Comparison of ENCODE assay signal across 17 cellular contexts in the genomic region with DNA sequence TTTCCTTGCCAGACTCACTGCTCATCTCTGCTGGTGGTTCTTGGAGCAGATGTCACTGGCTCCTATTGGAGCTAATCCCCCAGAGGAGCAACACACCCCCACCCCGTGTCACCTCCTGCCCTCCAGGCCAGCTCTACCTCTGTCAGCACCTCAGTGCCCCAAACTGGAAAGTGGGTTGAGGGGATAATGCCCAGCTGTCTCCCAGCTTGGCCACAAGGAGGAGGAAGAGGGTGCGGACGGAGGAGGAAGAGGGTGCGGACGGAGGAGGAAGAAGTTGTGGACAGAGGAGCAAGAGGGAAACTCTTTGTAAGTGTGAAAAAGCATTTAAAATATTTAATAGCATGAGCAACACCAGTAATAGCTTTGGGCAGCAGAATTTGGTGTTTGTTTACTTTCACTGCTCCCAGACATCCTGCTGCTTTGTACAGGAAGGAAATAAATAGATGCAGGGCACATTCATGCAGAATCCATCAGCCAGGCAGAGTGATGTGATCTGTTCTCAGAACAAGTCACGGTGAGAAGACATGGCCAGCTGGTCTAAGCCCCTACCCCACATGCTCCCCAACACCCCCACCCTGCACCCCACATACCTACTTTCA.
DNase-seq lines count a peak whose midpoint lies in the region; ATAC-seq and TF ChIP-seq lines count a peak whose summit lies in the region.
"Had no signal": no experiment of that assay in that cellular context is flagged by ENCODE, and none has a peak within 500 bp of the region (broad histone marks: within the 10 kb centered on the region; RNA-seq: fewer than 3 reads in every experiment).

No MANE protein-coding gene starts in this region.

- H4K20me1 ChIP-seq in DND-41 (ENCODE audit: insufficient read depth, low read length): no peaks in the 10 kb centered on the region
- no peaks in the 10 kb centered on the region for H4K20me1 ChIP-seq in Loucy (ENCODE audit: insufficient read depth, low read length, poor library complexity, severe bottlenecking)

- ATAC-seq in DND-41 (ENCODE audit: insufficient read depth, low read depth) (no peak), HG03039 (IDR thresholded peaks at IDR 0.05; ENCODE audit: unreplicated experiment) (no peak)
- ATAC-seq: left colon had no signal

- H3K4me1 Mint-ChIP-seq in osteocyte (ENCODE audit: unreplicated experiment): peaks cover 29% of the 10 kb centered on the region

- no peaks in the 10 kb centered on the region for H3K36me3 Mint-ChIP-seq in osteocyte (ENCODE audit: unreplicated experiment)

- no peaks in the 10 kb centered on the region for H3K27me3 Mint-ChIP-seq in osteocyte (ENCODE audit: unreplicated experiment)

- no peak overlapping the region for H3K4me3 Mint-ChIP-seq in osteocyte (ENCODE audit: unreplicated experiment)

- no peak for TF ChIP-seq EP300 in stomach (IDR thresholded peaks at IDR 0.05)

- H3K27me3 ChIP-seq in DND-41 (ENCODE audit: insufficient read depth, low read length, poor library complexity) (no peaks in the 10 kb centered on the region), Loucy (ENCODE audit: insufficient read depth, low read length, poor library complexity, severe bottlenecking) (no peaks in the 10 kb centered on the region), stomach (peaks cover 0 to 8% (median 4%) of the 10 kb centered on the region in 3 donors)
- H3K27me3 ChIP-seq: Peyer's patch, sigmoid colon had no signal

- H3K4me2 ChIP-seq in DND-41 (ENCODE audit: insufficient read depth, low read length): no peak overlapping the region
- H3K4me2 ChIP-seq in Loucy (ENCODE audit: low read depth, low read length, poor library complexity, severe bottlenecking): peak overlapping the region; percentile 38

- TF ChIP-seq POLR2A in stomach (IDR thresholded peaks at IDR 0.05): no peak

- 63 to 79% (median 66%) methylated on average over 6 of the region's 6 CpGs for WGBS in stomach, 5 donors

- no peak overlapping the region for H3K4me3 ChIP-seq in DND-41 (ENCODE audit: low read depth in 1 of 2, low read length in 2 of 2)
- peak overlapping the region; percentile 3 for H3K4me3 ChIP-seq in Loucy (ENCODE audit: low read length, poor library complexity, severe bottlenecking)
- H3K4me3 ChIP-seq in stomach: no peak overlapping the region
- H3K4me3 ChIP-seq: Peyer's patch, sigmoid colon had no signal

- TF ChIP-seq CTCF in DND-41 (IDR thresholded peaks at IDR 0.05; ENCODE audit: borderline replicate concordance, extremely low read depth, low read length, poor library complexity, severe bottlenecking) (peak; percentile 9), Loucy (conservative IDR thresholded peaks at IDR 0.05; ENCODE audit: low read length) (peak; percentile 26; the same call in 1 of the 2 replicates), osteocyte (IDR thresholded peaks at IDR 0.05) (no peak), stomach (IDR thresholded peaks at IDR 0.05) (no peak)

- H2AFZ ChIP-seq in DND-41 (ENCODE audit: low read depth, low read length): no peak overlapping the region
- H2AFZ ChIP-seq in Loucy (ENCODE audit: low read length): no peak overlapping the region

- H3K27ac Mint-ChIP-seq in osteocyte (ENCODE audit: unreplicated experiment): no peak overlapping the region

- H3K36me3 ChIP-seq in DND-41 (ENCODE audit: insufficient read depth, low read length): no peaks in the 10 kb centered on the region
- no peaks in the 10 kb centered on the region for H3K36me3 ChIP-seq in Loucy (ENCODE audit: insufficient read depth, low read length)
- no peaks in the 10 kb centered on the region for H3K36me3 ChIP-seq in stomach
- H3K36me3 ChIP-seq: Peyer's patch, sigmoid colon had no signal

- intact Hi-C loops in stomach (cut with DNase I; ENCODE audit: low total_unique reads): no loop called here

- DNase-seq in DND-41 (no peak), cerebellum (ENCODE audit: low spot score) (peak; percentile 60), lung microvascular endothelial cell (ENCODE audit: low read depth in 2 of 2) (peak; percentile 67 to 74), osteocyte (ENCODE audit: extremely low spot score, unreplicated experiment) (no peak), stomach (no peak), NCI-H1417 (lab: John Stamatoyannopoulos, UW) (no peak)
- DNase-seq: effector memory CD4-positive, alpha-beta T cell; foreskin melanocyte; KG1; left colon; NCI-H1092 treated with DMSO at 0.1 percent for 48 hours; occipital lobe; Peyer's patch; sigmoid colon; stimulated activated CD4-positive, alpha-beta T cell treated with anti-CD3 and anti-CD28 coated beads, Interleukin-2, amount 100 ng/mL, for 24 hours had no signal

- no peaks in the 10 kb centered on the region for H3K9me2 ChIP-seq in Loucy (replicated peaks; ENCODE audit: low read depth, low read length)

- no peaks in the 10 kb centered on the region for H3F3A ChIP-seq in Loucy (ENCODE audit: low read depth)

- H3K79me2 ChIP-seq in DND-41 (ENCODE audit: insufficient read depth, low read length): no peaks in the 10 kb centered on the region
- H3K79me2 ChIP-seq in Loucy (ENCODE audit: insufficient read depth, low read length): no peaks in the 10 kb centered on the region

- H3K9me3 Mint-ChIP-seq in osteocyte (ENCODE audit: unreplicated experiment): no peaks in the 10 kb centered on the region

- H3K9me3 ChIP-seq in DND-41 (ENCODE audit: insufficient read depth, low read length, severe bottlenecking) (no peaks in the 10 kb centered on the region), Loucy (ENCODE audit: insufficient read depth, low read depth, low read length) (no peaks in the 10 kb centered on the region), stomach (no peaks in the 10 kb centered on the region)
- H3K9me3 ChIP-seq: Peyer's patch, sigmoid colon had no signal

- peak overlapping the region; percentile 54 for H3K27ac ChIP-seq in DND-41 (ENCODE audit: low read length)
- no peak overlapping the region for H3K27ac ChIP-seq in stomach
- H3K27ac ChIP-seq: Peyer's patch, sigmoid colon had no signal

- H3K4me1 ChIP-seq in DND-41 (ENCODE audit: insufficient read depth, low read length): peaks cover 57% of the 10 kb centered on the region
- H3K4me1 ChIP-seq in Loucy (ENCODE audit: insufficient read depth, low read length, poor library complexity, severe bottlenecking): peaks cover 59% of the 10 kb centered on the region
- peaks cover 0 to 6% (median 0%) of the 10 kb centered on the region in 4 donors for H3K4me1 ChIP-seq in stomach
- H3K4me1 ChIP-seq: Peyer's patch, sigmoid colon had no signal

- H3K9ac ChIP-seq in DND-41 (ENCODE audit: low read depth, low read length): no peak overlapping the region
- H3K9ac ChIP-seq in Loucy (ENCODE audit: low read depth, low read length, poor library complexity, severe bottlenecking): peak overlapping the region; percentile 49

Comparison
In these comparisons a context has a peak if more than half of its experiments do, and no peak if none do; other contexts are left out.
1. DNase-seq: peak in cerebellum (single experiment) and lung microvascular endothelial cell (2 of 2); none in DND-41 (single experiment), osteocyte (single experiment), stomach (single experiment) and NCI-H1417 (0 of 3).
2. CTCF ChIP-seq: peak in DND-41 (single experiment) and Loucy (single experiment); none in osteocyte (single experiment) and stomach (0 of 7).